In the genomic region with DNA sequence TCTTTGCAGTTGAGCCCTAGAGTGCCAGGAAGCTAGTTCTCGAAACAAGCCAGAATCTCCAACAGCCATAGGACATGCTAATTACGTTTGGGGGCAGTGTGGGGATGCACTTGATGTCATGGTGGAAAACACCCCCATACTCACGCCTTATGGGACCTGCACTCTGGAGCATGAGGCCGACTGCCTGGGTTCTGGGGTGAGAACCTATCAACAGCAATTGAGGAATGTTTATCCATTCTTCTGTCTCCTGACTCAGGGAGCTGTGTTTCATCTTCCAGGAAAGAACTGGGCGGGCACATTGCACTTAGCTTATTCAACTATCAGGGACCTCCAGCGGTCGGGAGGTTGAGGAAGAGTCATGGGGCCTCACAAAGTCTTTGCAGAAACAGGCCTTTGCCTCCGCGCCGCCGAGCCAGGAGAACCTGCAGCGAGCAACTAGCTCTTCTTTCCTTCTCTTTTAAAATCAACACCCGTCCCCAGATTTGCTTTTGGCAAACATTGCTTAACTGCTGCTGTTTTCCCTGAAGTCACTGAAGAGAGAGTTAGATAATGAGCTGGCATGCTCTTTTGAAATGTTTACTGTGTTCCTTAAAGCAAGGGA, we compare ENCODE assay signal across 1 cellular context.
TF ChIP-seq lines count a peak whose summit lies in the region.

No MANE protein-coding gene starts in this region.

TF ChIP-seq in HepG2, 621 proteins besides CTCF, POLR2A, EP300 and RAD21 (continued from another document and continues in another):
- TF ChIP-seq HMG20B (CRISPR knock-in tag; conservative IDR thresholded peaks at IDR 0.05) (peak; percentile 84), HNRNPL (IDR thresholded peaks at IDR 0.05; ENCODE audit: low read depth, low read length) (no peak), ZNF264 (CRISPR knock-in tag; IDR thresholded peaks at IDR 0.05) (peak; percentile 59; the same call in 1 of the 2 replicates), ZEB1 (IDR thresholded peaks at IDR 0.05; ENCODE audit: insufficient replicate concordance, low read depth) (no peak), RELA (CRISPR knock-in tag; IDR thresholded peaks at IDR 0.05) (no peak), ZNF510 (CRISPR knock-in tag; IDR thresholded peaks at IDR 0.05; ENCODE audit: low read depth) (0 out of 2 replicates have a peak, but pooled peaks have one; percentile 71), ZSCAN29 (CRISPR knock-in tag; conservative IDR thresholded peaks at IDR 0.05) (peak; percentile 26), GTF3A (CRISPR knock-in tag; conservative IDR thresholded peaks at IDR 0.05) (no peak), SMARCE1 (IDR thresholded peaks at IDR 0.05; ENCODE audit: borderline replicate concordance) (no peak), REXO4 (CRISPR knock-in tag; IDR thresholded peaks at IDR 0.05; ENCODE audit: borderline replicate concordance) (no peak), NFE2L2 (IDR thresholded peaks at IDR 0.05; ENCODE audit: low read length) (no peak), ZNF282 (IDR thresholded peaks at IDR 0.05; ENCODE audit: partially characterized antibody) (no peak), HNF4A (CRISPR knock-in tag; IDR thresholded peaks at IDR 0.05) (peak; percentile 82), TBX2 (CRISPR knock-in tag; IDR thresholded peaks at IDR 0.05; ENCODE audit: borderline replicate concordance) (peak; percentile 75), KLF11 (CRISPR knock-in tag; IDR thresholded peaks at IDR 0.05) (no peak), ZNF232 (CRISPR knock-in tag; IDR thresholded peaks at IDR 0.05; ENCODE audit: borderline replicate concordance) (no peak), ZNF768 (CRISPR knock-in tag; IDR thresholded peaks at IDR 0.05) (no peak), ZSCAN12 (CRISPR knock-in tag; IDR thresholded peaks at IDR 0.05) (no peak), ZNF737 (CRISPR knock-in tag; IDR thresholded peaks at IDR 0.05; ENCODE audit: borderline replicate concordance) (no peak), NFKBIZ (CRISPR knock-in tag; IDR thresholded peaks at IDR 0.05) (0 out of 2 replicates have a peak, but pooled peaks have one; percentile 30), ZNF460 (CRISPR knock-in tag; IDR thresholded peaks at IDR 0.05; ENCODE audit: borderline replicate concordance) (no peak), ZNF20 (CRISPR knock-in tag; IDR thresholded peaks at IDR 0.05) (no peak), CCAR2 (optimal IDR thresholded peaks at IDR 0.05; ENCODE audit: low read depth, low read length) (no peak), MED1 (CRISPR knock-in tag; IDR thresholded peaks at IDR 0.05) (peak; percentile 87), ZBTB7A (CRISPR knock-in tag; IDR thresholded peaks at IDR 0.05) (no peak), AGO1 (IDR thresholded peaks at IDR 0.05; ENCODE audit: low read depth, low read length, poor library complexity, severe bottlenecking) (no peak), TAF15 (IDR thresholded peaks at IDR 0.05; ENCODE audit: low read depth, low read length, poor library complexity, severe bottlenecking) (no peak), ZNF550 (CRISPR knock-in tag; IDR thresholded peaks at IDR 0.05; ENCODE audit: borderline replicate concordance) (no peak), ZKSCAN5 (CRISPR knock-in tag; IDR thresholded peaks at IDR 0.05) (no peak), BORCS8-MEF2B (CRISPR knock-in tag; IDR thresholded peaks at IDR 0.05) (no peak), TEAD3 (CRISPR knock-in tag; optimal IDR thresholded peaks at IDR 0.05; ENCODE audit: borderline replicate concordance) (peak; percentile 51), ZNF225 (CRISPR knock-in tag; IDR thresholded peaks at IDR 0.05) (peak; percentile 57; the same call in 1 of the 2 replicates), ZMYM2 (CRISPR knock-in tag; IDR thresholded peaks at IDR 0.05) (no peak), CBX1 (IDR thresholded peaks at IDR 0.05; ENCODE audit: low read depth) (no peak), ZNF430 (CRISPR knock-in tag; IDR thresholded peaks at IDR 0.05) (peak; percentile 59; the same call in 1 of the 2 replicates), YY1 (IDR thresholded peaks at IDR 0.05; ENCODE audit: insufficient read depth, insufficient replicate concordance, low read depth, low read length) (no peak), KAT7 (CRISPR knock-in tag; IDR thresholded peaks at IDR 0.05; ENCODE audit: borderline replicate concordance) (peak; percentile 58; the same call in 1 of the 2 replicates)
- TF ChIP-seq, protein P1, sequence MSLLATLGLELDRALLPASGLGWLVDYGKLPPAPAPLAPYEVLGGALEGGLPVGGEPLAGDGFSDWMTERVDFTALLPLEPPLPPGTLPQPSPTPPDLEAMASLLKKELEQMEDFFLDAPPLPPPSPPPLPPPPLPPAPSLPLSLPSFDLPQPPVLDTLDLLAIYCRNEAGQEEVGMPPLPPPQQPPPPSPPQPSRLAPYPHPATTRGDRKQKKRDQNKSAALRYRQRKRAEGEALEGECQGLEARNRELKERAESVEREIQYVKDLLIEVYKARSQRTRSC (CRISPR knock-in tag; IDR thresholded peaks at IDR 0.05; ENCODE audit: low read depth) = no peak
- TF ChIP-seq, protein P2, sequence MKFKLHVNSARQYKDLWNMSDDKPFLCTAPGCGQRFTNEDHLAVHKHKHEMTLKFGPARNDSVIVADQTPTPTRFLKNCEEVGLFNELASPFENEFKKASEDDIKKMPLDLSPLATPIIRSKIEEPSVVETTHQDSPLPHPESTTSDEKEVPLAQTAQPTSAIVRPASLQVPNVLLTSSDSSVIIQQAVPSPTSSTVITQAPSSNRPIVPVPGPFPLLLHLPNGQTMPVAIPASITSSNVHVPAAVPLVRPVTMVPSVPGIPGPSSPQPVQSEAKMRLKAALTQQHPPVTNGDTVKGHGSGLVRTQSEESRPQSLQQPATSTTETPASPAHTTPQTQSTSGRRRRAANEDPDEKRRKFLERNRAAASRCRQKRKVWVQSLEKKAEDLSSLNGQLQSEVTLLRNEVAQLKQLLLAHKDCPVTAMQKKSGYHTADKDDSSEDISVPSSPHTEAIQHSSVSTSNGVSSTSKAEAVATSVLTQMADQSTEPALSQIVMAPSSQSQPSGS (CRISPR knock-in tag; IDR thresholded peaks at IDR 0.05) = peak; percentile 36; the same call in 1 of the 2 replicates
- TF ChIP-seq, protein P3, sequence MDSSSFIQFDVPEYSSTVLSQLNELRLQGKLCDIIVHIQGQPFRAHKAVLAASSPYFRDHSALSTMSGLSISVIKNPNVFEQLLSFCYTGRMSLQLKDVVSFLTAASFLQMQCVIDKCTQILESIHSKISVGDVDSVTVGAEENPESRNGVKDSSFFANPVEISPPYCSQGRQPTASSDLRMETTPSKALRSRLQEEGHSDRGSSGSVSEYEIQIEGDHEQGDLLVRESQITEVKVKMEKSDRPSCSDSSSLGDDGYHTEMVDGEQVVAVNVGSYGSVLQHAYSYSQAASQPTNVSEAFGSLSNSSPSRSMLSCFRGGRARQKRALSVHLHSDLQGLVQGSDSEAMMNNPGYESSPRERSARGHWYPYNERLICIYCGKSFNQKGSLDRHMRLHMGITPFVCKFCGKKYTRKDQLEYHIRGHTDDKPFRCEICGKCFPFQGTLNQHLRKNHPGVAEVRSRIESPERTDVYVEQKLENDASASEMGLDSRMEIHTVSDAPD (CRISPR knock-in tag; IDR thresholded peaks at IDR 0.05) = 0 out of 2 replicates have a peak, but pooled peaks have one; percentile 18
- TF ChIP-seq, protein P4, sequence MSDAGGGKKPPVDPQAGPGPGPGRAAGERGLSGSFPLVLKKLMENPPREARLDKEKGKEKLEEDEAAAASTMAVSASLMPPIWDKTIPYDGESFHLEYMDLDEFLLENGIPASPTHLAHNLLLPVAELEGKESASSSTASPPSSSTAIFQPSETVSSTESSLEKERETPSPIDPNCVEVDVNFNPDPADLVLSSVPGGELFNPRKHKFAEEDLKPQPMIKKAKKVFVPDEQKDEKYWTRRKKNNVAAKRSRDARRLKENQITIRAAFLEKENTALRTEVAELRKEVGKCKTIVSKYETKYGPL (CRISPR knock-in tag; IDR thresholded peaks at IDR 0.05) = peak; percentile 54; the same call in 1 of the 2 replicates
- TF ChIP-seq, protein P5, sequence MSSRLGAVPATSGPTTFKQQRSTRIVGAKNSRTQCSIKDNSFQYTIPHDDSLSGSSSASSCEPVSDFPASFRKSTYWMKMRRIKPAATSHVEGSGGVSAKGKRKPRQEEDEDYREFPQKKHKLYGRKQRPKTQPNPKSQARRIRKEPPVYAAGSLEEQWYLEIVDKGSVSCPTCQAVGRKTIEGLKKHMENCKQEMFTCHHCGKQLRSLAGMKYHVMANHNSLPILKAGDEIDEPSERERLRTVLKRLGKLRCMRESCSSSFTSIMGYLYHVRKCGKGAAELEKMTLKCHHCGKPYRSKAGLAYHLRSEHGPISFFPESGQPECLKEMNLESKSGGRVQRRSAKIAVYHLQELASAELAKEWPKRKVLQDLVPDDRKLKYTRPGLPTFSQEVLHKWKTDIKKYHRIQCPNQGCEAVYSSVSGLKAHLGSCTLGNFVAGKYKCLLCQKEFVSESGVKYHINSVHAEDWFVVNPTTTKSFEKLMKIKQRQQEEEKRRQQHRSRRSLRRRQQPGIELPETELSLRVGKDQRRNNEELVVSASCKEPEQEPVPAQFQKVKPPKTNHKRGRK (CRISPR knock-in tag; IDR thresholded peaks at IDR 0.05) = no peak
- TF ChIP-seq, protein P6, sequence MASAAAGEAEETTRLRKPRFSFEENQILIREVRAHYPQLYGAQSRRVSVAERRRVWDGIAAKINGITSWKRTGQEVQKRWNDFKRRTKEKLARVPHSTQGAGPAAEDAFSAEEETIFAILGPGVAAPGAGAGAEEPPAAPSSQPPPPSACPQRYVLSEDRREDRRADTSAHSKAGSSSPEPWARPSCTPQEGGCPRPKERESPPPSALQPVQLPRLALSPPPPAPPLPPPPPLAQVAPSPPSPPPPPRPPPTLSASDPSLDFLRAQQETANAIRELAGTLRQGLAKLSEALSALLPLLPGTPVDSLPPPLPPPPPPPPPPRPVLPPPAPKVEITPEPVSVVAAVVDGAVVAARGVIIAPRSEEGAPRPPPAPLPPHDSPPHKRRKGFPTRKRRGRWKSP (CRISPR knock-in tag; IDR thresholded peaks at IDR 0.05) = no peak; the same call in 1 of the 2 replicates
- TF ChIP-seq, protein P7, sequence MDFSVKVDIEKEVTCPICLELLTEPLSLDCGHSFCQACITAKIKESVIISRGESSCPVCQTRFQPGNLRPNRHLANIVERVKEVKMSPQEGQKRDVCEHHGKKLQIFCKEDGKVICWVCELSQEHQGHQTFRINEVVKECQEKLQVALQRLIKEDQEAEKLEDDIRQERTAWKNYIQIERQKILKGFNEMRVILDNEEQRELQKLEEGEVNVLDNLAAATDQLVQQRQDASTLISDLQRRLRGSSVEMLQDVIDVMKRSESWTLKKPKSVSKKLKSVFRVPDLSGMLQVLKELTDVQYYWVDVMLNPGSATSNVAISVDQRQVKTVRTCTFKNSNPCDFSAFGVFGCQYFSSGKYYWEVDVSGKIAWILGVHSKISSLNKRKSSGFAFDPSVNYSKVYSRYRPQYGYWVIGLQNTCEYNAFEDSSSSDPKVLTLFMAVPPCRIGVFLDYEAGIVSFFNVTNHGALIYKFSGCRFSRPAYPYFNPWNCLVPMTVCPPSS (IDR thresholded peaks at IDR 0.05) = no peak
- TF ChIP-seq, protein P8, sequence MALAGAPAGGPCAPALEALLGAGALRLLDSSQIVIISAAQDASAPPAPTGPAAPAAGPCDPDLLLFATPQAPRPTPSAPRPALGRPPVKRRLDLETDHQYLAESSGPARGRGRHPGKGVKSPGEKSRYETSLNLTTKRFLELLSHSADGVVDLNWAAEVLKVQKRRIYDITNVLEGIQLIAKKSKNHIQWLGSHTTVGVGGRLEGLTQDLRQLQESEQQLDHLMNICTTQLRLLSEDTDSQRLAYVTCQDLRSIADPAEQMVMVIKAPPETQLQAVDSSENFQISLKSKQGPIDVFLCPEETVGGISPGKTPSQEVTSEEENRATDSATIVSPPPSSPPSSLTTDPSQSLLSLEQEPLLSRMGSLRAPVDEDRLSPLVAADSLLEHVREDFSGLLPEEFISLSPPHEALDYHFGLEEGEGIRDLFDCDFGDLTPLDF (CRISPR knock-in tag; IDR thresholded peaks at IDR 0.05) = no peak
- TF ChIP-seq, protein P9, sequence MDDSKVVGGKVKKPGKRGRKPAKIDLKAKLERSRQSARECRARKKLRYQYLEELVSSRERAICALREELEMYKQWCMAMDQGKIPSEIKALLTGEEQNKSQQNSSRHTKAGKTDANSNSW (CRISPR knock-in tag; IDR thresholded peaks at IDR 0.05; ENCODE audit: borderline replicate concordance) = no peak
- TF ChIP-seq, protein P10, sequence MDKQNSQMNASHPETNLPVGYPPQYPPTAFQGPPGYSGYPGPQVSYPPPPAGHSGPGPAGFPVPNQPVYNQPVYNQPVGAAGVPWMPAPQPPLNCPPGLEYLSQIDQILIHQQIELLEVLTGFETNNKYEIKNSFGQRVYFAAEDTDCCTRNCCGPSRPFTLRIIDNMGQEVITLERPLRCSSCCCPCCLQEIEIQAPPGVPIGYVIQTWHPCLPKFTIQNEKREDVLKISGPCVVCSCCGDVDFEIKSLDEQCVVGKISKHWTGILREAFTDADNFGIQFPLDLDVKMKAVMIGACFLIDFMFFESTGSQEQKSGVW (CRISPR knock-in tag; IDR thresholded peaks at IDR 0.05; ENCODE audit: borderline replicate concordance) = no peak
- TF ChIP-seq, protein P11, sequence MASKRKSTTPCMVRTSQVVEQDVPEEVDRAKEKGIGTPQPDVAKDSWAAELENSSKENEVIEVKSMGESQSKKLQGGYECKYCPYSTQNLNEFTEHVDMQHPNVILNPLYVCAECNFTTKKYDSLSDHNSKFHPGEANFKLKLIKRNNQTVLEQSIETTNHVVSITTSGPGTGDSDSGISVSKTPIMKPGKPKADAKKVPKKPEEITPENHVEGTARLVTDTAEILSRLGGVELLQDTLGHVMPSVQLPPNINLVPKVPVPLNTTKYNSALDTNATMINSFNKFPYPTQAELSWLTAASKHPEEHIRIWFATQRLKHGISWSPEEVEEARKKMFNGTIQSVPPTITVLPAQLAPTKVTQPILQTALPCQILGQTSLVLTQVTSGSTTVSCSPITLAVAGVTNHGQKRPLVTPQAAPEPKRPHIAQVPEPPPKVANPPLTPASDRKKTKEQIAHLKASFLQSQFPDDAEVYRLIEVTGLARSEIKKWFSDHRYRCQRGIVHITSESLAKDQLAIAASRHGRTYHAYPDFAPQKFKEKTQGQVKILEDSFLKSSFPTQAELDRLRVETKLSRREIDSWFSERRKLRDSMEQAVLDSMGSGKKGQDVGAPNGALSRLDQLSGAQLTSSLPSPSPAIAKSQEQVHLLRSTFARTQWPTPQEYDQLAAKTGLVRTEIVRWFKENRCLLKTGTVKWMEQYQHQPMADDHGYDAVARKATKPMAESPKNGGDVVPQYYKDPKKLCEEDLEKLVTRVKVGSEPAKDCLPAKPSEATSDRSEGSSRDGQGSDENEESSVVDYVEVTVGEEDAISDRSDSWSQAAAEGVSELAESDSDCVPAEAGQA (IDR thresholded peaks at IDR 0.05; ENCODE audit: low read depth) = no peak
- TF ChIP-seq, protein P11 (CRISPR knock-in tag; IDR thresholded peaks at IDR 0.05; ENCODE audit: borderline replicate concordance) = no peak
